ENCODE assay signal across 16 cellular contexts in genomic region chr2:43405829-43406228, GRCh38.
A peak's percentile ranks its signal among the peaks of the same experiment; 100 is the strongest.
DNase-seq lines count a peak whose midpoint lies in the region; ATAC-seq, FAIRE-seq and TF ChIP-seq lines count a peak whose summit lies in the region.
"Had no signal": no experiment of that assay in that cellular context is flagged by ENCODE, and none has a peak within 500 bp of the region (broad histone marks: within the 10 kb centered on the region; RNA-seq: fewer than 3 reads in every experiment).

No MANE protein-coding gene starts in this region.

- H3K4me1 ChIP-seq in GM23338 (ENCODE audit: insufficient read depth) (peaks cover 31% of the 10 kb centered on the region), GM12878 (ENCODE audit: control insufficient read depth, insufficient read depth, low read length) (peaks cover 75% of the 10 kb centered on the region)

- TF ChIP-seq CTCF in GM23338 (conservative IDR thresholded peaks at IDR 0.05; ENCODE audit: low read depth in 2 of 2), result no peak
- TF ChIP-seq CTCF in GM12878 (IDR thresholded peaks at IDR 0.05 in 2 of 3, conservative IDR thresholded peaks at IDR 0.05 in 1 of 3; ENCODE audit: control insufficient read depth in 2 of 3, extremely low read depth in 1 of 3, insufficient read depth in 1 of 3, low read depth in 3 of 3, low read length in 3 of 3), result no peak
- TF ChIP-seq CTCF in lower leg skin (IDR thresholded peaks at IDR 0.05), result no peak

- intact Hi-C loops in GM12878 (cut with micrococcal nuclease; ENCODE audit: unreplicated experiment) (loop anchor here (10.0 kb wide), 1 partner anchor 431 kb away; no protein-coding TSS in a partner anchor), lower leg skin (cut with DNase I; ENCODE audit: low total_unique reads) (no loop called here)

- RAD21 ChIA-PET in GM12878 (lab: Charles Lee; ENCODE audit: unreplicated experiment), result interaction anchor here (0.8 to 13.1 kb wide), 11 partner anchors 16 to 188 kb away, joined by 3 to 360 read pairs (median 7); partner anchors contain the start of gene ZFP36L2

- H3K4me3 ChIP-seq in GM23338 (no peak overlapping the region), GM12878 (no peak overlapping the region), lower leg skin (ENCODE audit: low read depth, poor library complexity, severe bottlenecking) (no peak overlapping the region)
- H3K4me3 ChIP-seq: GM23248, PC-9 had no signal

- H3K79me2 ChIP-seq in GM23338 (replicated peaks; ENCODE audit: insufficient read depth) (no peaks in the 10 kb centered on the region), GM12878 (ENCODE audit: control insufficient read depth, insufficient read depth, low read length) (no peaks in the 10 kb centered on the region)

- no peak overlapping the region; the same call in 1 of the 2 replicates for H3K27ac Mint-ChIP-seq in GM23338
- H3K27ac Mint-ChIP-seq: activated naive CD4-positive, alpha-beta T cell treated with anti-CD3 and anti-CD28 coated beads, Interleukin-2, amount 10 ng/mL, durations not matched to agents 7 days and 5 days had no signal

- H3K9me2 ChIP-seq in GM23338 (ENCODE audit: insufficient read depth), result peaks cover 4% of the 10 kb centered on the region

- in situ Hi-C loops in GM12878 (cut with MboI), result no loop called here

- peaks cover 3% of the 10 kb centered on the region for H3K27me3 Mint-ChIP-seq in GM23338 (ENCODE audit: insufficient read depth, low read depth, poor library complexity)
- H3K27me3 Mint-ChIP-seq: activated naive CD4-positive, alpha-beta T cell treated with anti-CD3 and anti-CD28 coated beads, Interleukin-2, amount 10 ng/mL, durations not matched to agents 7 days and 5 days; stimulated activated naive CD8-positive, alpha-beta T cell treated with anti-CD3 and anti-CD28 coated beads, Interleukin-15, amount 100 ng/mL, for 72 hours had no signal

- CTCF ChIA-PET in GM12878 (lab: Yijun Ruan, JAX), result interaction anchor here (1.1 to 9.1 kb wide), 6 partner anchors 16 to 177 kb away, joined by 3 to 112 read pairs (median 27); no protein-coding TSS in a partner anchor

- H3K27ac ChIP-seq in GM23338 (ENCODE audit: low read depth) (no peak overlapping the region), GM12878 (ENCODE audit: control insufficient read depth, insufficient read depth) (peak overlapping the region; percentile 39)
- H3K27ac ChIP-seq: GM23248, PC-9 had no signal

- H3K9me3 ChIP-seq in GM12878 (replicated peaks; ENCODE audit: control insufficient read depth, insufficient read depth, low read length), result no peaks in the 10 kb centered on the region

- no peaks in the 10 kb centered on the region for H3K36me3 Mint-ChIP-seq in GM23338 (ENCODE audit: low read depth)
- H3K36me3 Mint-ChIP-seq: activated naive CD4-positive, alpha-beta T cell treated with anti-CD3 and anti-CD28 coated beads, Interleukin-2, amount 10 ng/mL, durations not matched to agents 7 days and 5 days had no signal

- H3K4me1 Mint-ChIP-seq in GM23338, result peaks cover 44% of the 10 kb centered on the region

- peak; percentile 24 for DNase-seq in AG20443 (ENCODE audit: low spot score)
- no peak for DNase-seq in GM23338 (ENCODE audit: low spot score)
- no peak for DNase-seq in GM12878 (ENCODE audit: low read depth, low spot score)
- DNase-seq in myocyte (ENCODE audit: low read depth), result peak; percentile 74
- no peak for DNase-seq in dedifferentiated amniotic fluid mesenchymal stem cell (ENCODE audit: extremely low spot score)
- DNase-seq in lower leg skin (ENCODE audit: low spot score in 2 of 2), result no peak
- DNase-seq in kidney glomerular epithelial cell (lab: John Stamatoyannopoulos, UW), result no peak
- DNase-seq: activated CD4-positive, alpha-beta T cell treated with anti-CD3 and anti-CD28 coated beads, Interleukin-2, amount 50 U/mL, for 4 hours; activated naive CD4-positive, alpha-beta T cell treated with anti-CD3 and anti-CD28 coated beads, Interleukin-2, amount 10 ng/mL, durations not matched to agents 7 days and 5 days; dermis blood vessel endothelial cell; GM23248; NCI-H1417 treated with DMSO at 0.1 percent for 48 hours; NCI-H82; PC-9; stimulated activated naive CD8-positive, alpha-beta T cell treated with anti-CD3 and anti-CD28 coated beads, Interleukin-15, amount 100 ng/mL, for 72 hours had no signal

- H3K27me3 ChIP-seq in GM23338 (ENCODE audit: insufficient read depth) (no peaks in the 10 kb centered on the region), GM12878 (replicated peaks in 1 of 2; ENCODE audit: control insufficient read depth in 2 of 2, insufficient read depth in 2 of 2, low read length in 1 of 2) (no peaks in the 10 kb centered on the region)

- BruUV-seq in GM12878 (replicated peaks; lab: Mats Ljungman, UMichigan), result no TSS peak

- H3K4me3 Mint-ChIP-seq in GM23338, result no peak overlapping the region
- H3K4me3 Mint-ChIP-seq: activated naive CD4-positive, alpha-beta T cell treated with anti-CD3 and anti-CD28 coated beads, Interleukin-2, amount 10 ng/mL, durations not matched to agents 7 days and 5 days; stimulated activated naive CD8-positive, alpha-beta T cell treated with anti-CD3 and anti-CD28 coated beads, Interleukin-15, amount 100 ng/mL, for 72 hours had no signal

- H3K36me3 ChIP-seq in GM23338 (ENCODE audit: insufficient read depth) (no peaks in the 10 kb centered on the region), GM12878 (ENCODE audit: control insufficient read depth in 2 of 2, insufficient read depth in 2 of 2, low read length in 1 of 2) (no peaks in the 10 kb centered on the region)

- SMC1A ChIA-PET in GM12878 (lab: Charles Lee; ENCODE audit: uncharacterized antibody, unreplicated experiment), result interaction anchor here (0.6 to 15.0 kb wide), 11 partner anchors 9 to 178 kb away, joined by 3 to 378 read pairs (median 13); partner anchors contain the start of gene ZFP36L2

- no peaks in the 10 kb centered on the region for H3F3A ChIP-seq in GM23338 (replicated peaks; ENCODE audit: low read depth)

- no peaks in the 10 kb centered on the region for H4K20me1 ChIP-seq in GM23338 (replicated peaks; ENCODE audit: insufficient read depth)
- no peaks in the 10 kb centered on the region for H4K20me1 ChIP-seq in GM12878 (ENCODE audit: control insufficient read depth, insufficient read depth)

- peak; percentile 30 to 63; a peak in 1 of 4 replicates for TF ChIP-seq EP300 in GM12878 (IDR thresholded peaks at IDR 0.05; ENCODE audit: borderline replicate concordance in 1 of 2, control insufficient read depth in 1 of 2, low read depth in 2 of 2, low read length in 2 of 2)

- TF ChIP-seq RAD21 in GM12878 (IDR thresholded peaks at IDR 0.05; ENCODE audit: insufficient read depth, low read depth, low read length), result no peak

- FAIRE-seq in GM12878 (lab: Jason Lieb, UNC), result no peak

- no peak overlapping the region for H2AFZ ChIP-seq in GM23338
- H2AFZ ChIP-seq in GM12878 (ENCODE audit: control insufficient read depth, low read depth, low read length), result no peak overlapping the region
- H2AFZ ChIP-seq: GM23248, PC-9 had no signal

- peak; percentile 33 for ATAC-seq in GM23338
- 0 out of 3 replicates have a peak, but pooled peaks have one; percentile 2 for ATAC-seq in GM12878
- ATAC-seq in GM18909 (IDR thresholded peaks at IDR 0.05; ENCODE audit: poor library complexity, unreplicated experiment), result no peak
- ATAC-seq: stimulated activated naive CD8-positive, alpha-beta T cell treated with anti-CD3 and anti-CD28 coated beads, Interleukin-15, amount 100 ng/mL, for 72 hours had no signal

- H3K4me2 ChIP-seq in GM23338, result no peak overlapping the region
- no peak overlapping the region for H3K4me2 ChIP-seq in GM12878 (ENCODE audit: control insufficient read depth, insufficient read depth)
- H3K4me2 ChIP-seq: PC-9 had no signal

- 0% methylated on average over 1 of the region's 1 CpG for WGBS in GM12878 (ENCODE audit: insufficient coverage, insufficient replicate concordance, low lambda C conversion rate, missing lambda C conversion rate)
- 78 to 95% methylated on average over 1 of the region's 1 CpG for WGBS in lower leg skin, 2 donors

- no peaks in the 10 kb centered on the region for H3K9me3 Mint-ChIP-seq in GM23338
- H3K9me3 Mint-ChIP-seq: activated naive CD4-positive, alpha-beta T cell treated with anti-CD3 and anti-CD28 coated beads, Interleukin-2, amount 10 ng/mL, durations not matched to agents 7 days and 5 days; stimulated activated naive CD8-positive, alpha-beta T cell treated with anti-CD3 and anti-CD28 coated beads, Interleukin-15, amount 100 ng/mL, for 72 hours had no signal

- H3K9ac ChIP-seq in GM12878 (ENCODE audit: control insufficient read depth, insufficient read depth, low read length), result no peak overlapping the region
- H3K9ac ChIP-seq: GM23248 had no signal

- POLR2A ChIA-PET in GM12878 (lab: Charles Lee), result interaction anchor here (0.6 to 11.4 kb wide), 9 partner anchors 10 to 184 kb away, joined by 3 to 185 read pairs (median 5); partner anchors contain the start of gene ZFP36L2

- TF ChIP-seq POLR2A in GM12878 (IDR thresholded peaks at IDR 0.05; ENCODE audit: low read depth, low read length), result no peak
- TF ChIP-seq POLR2A in lower leg skin (IDR thresholded peaks at IDR 0.05), result no peak

TF ChIP-seq in GM12878, 131 proteins besides CTCF, POLR2A, EP300 and RAD21 (continues in another document):
- TF ChIP-seq BHLHE40 (IDR thresholded peaks at IDR 0.05; ENCODE audit: borderline replicate concordance in 1 of 2, low read depth in 2 of 2, low read length in 1 of 2) (peak; percentile 62 to 63; a peak in 3 of 4 replicates), PAX5 (IDR thresholded peaks at IDR 0.05; ENCODE audit: borderline replicate concordance, low read depth, low read length) (0 out of 2 replicates have a peak, but pooled peaks have one; percentile 40), ETV6 (conservative IDR thresholded peaks at IDR 0.05 in 1 of 2, IDR thresholded peaks at IDR 0.05 in 1 of 2; ENCODE audit: borderline replicate concordance in 1 of 2, low read depth in 1 of 2) (no peak)

Comparison
In these comparisons a context has a peak if more than half of its experiments do, and no peak if none do; other contexts are left out.
1. DNase-seq: peak in AG20443 (single experiment) and myocyte (single experiment); none in GM23338 (single experiment), GM12878 (single experiment), dedifferentiated amniotic fluid mesenchymal stem cell (single experiment), lower leg skin (0 of 2) and kidney glomerular epithelial cell (single experiment).